9 cellular contexts compared by ENCODE assay signal in the genomic region with DNA sequence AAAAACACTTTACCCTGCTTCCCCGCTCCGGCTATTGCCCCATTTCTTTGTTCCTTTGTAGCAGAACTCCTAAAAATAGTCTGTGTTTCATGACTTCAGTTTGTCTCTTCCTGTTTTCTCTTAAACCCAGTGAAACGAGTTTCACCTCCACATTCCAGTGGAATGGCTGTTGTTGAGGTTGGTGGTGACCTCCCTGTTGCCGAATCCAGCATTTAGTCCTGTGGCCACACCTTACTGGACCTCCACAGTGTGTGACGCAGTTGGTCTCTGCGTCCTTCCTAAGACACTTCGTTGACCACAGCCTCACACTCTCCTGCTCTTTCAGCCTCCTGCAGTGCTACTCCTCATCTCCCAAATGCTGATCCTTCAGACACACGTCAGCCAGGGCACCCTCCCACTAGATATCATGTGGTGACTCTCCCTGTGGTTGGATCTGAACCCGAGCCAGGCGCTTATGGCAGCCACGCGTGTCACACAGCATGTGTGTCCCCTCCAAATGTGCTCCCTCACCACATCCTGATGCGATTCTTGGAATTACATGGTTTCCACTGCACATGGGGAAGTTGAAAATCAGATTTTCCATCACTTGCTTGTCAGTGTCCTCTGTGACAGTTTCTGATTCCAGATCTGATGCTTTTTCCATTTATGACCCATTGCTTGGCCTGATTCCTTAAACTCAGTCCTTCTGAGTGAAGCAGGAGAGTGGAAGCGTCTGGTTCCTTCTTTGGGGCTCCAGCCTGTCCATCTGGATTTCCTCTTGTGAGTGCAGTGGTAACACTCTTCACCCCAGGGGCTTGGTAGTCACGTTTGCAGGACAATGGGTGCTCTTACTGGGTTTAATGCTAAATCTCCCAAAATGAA.
DNase-seq lines count a peak whose midpoint lies in the region; ATAC-seq and TF ChIP-seq lines count a peak whose summit lies in the region.
"Had no signal": no experiment of that assay in that cellular context is flagged by ENCODE, and none has a peak within 500 bp of the region (broad histone marks: within the 10 kb centered on the region; RNA-seq: fewer than 3 reads in every experiment).

No MANE protein-coding gene starts in this region.

- H3K36me3 ChIP-seq in upper lobe of right lung, result no peaks in the 10 kb centered on the region

- H3K4me1 ChIP-seq in right cardiac atrium (ENCODE audit: control insufficient read depth, insufficient read depth, low read length) (peaks cover 12% of the 10 kb centered on the region), upper lobe of right lung (peaks cover 34% of the 10 kb centered on the region)

- DNase-seq in activated T-cell treated with anti-CD3 and anti-CD28 coated beads, Interleukin-2, amount 50 U/mL, for 24 hours, result no peak
- DNase-seq in activated T-cell treated with anti-CD3 and anti-CD28 coated beads for 4 hours (no peak), right cardiac atrium (peak in 2 of 3 donors; percentile 35 to 55), upper lobe of right lung (peak; percentile 71), mucosa of gallbladder (ENCODE audit: low spot score) (no peak)
- peak; percentile 70 for DNase-seq in activated CD8-positive, alpha-beta T cell treated with anti-CD3 and anti-CD28 coated beads for 36 hours

- no peaks in the 10 kb centered on the region for H3K9me3 Mint-ChIP-seq in activated T-cell treated with anti-CD3 and anti-CD28 coated beads, Interleukin-2, amount 50 U/mL, for 24 hours
- H3K9me3 Mint-ChIP-seq in activated CD8-positive, alpha-beta T cell treated with anti-CD3 and anti-CD28 coated beads for 36 hours, result no peaks in the 10 kb centered on the region

- 68% methylated on average over 15 of the region's 15 CpGs for WGBS in right cardiac atrium

- no peak overlapping the region for H3K4me3 Mint-ChIP-seq in activated T-cell treated with anti-CD3 and anti-CD28 coated beads, Interleukin-2, amount 50 U/mL, for 24 hours
- no peak overlapping the region for H3K4me3 Mint-ChIP-seq in activated CD8-positive, alpha-beta T cell treated with anti-CD3 and anti-CD28 coated beads for 36 hours

- POLR2A ChIA-PET in activated CD8-positive, alpha-beta T cell treated with anti-CD3 and anti-CD28 coated beads for 36 hours (lab: Charles Lee), result no interaction called here

- CTCF ChIA-PET in activated CD8-positive, alpha-beta T cell treated with anti-CD3 and anti-CD28 coated beads for 36 hours (lab: Charles Lee), result interaction anchor here (1.2 kb wide), 1 partner anchor 71 kb away, joined by 4 read pairs; no protein-coding TSS in a partner anchor

- H3K27ac Mint-ChIP-seq in activated T-cell treated with anti-CD3 and anti-CD28 coated beads, Interleukin-2, amount 50 U/mL, for 24 hours, result peak overlapping the region; percentile 19
- peak overlapping the region; percentile 89 for H3K27ac Mint-ChIP-seq in activated CD8-positive, alpha-beta T cell treated with anti-CD3 and anti-CD28 coated beads for 36 hours

- no peak for TF ChIP-seq CTCF in activated CD8-positive, alpha-beta T cell treated with anti-CD3 and anti-CD28 coated beads for 36 hours (IDR thresholded peaks at IDR 0.05)
- TF ChIP-seq CTCF in upper lobe of right lung (IDR thresholded peaks at IDR 0.05), result no peak

- H3K27me3 Mint-ChIP-seq in activated T-cell treated with anti-CD3 and anti-CD28 coated beads, Interleukin-2, amount 50 U/mL, for 24 hours, result no peaks in the 10 kb centered on the region
- no peaks in the 10 kb centered on the region for H3K27me3 Mint-ChIP-seq in activated CD8-positive, alpha-beta T cell treated with anti-CD3 and anti-CD28 coated beads for 36 hours

- intact Hi-C loops in activated CD8-positive, alpha-beta T cell treated with anti-CD3 and anti-CD28 coated beads for 36 hours (cut with micrococcal nuclease), result no loop called here
- intact Hi-C loops in right cardiac atrium (cut with DNase I) (no loop called here), upper lobe of right lung (cut with DNase I) (no loop called here)

- ATAC-seq in activated CD8-positive, alpha-beta T cell treated with anti-CD3 and anti-CD28 coated beads for 36 hours, result peak; percentile 8
- ATAC-seq in right cardiac atrium, result peak; percentile 23 to 37
- ATAC-seq in upper lobe of right lung, result peak; percentile 68
- ATAC-seq in HG03159 (IDR thresholded peaks at IDR 0.05; ENCODE audit: unreplicated experiment), result no peak
- ATAC-seq in HG02938 (IDR thresholded peaks at IDR 0.05; ENCODE audit: unreplicated experiment), result no peak

- no peak overlapping the region for H3K4me3 ChIP-seq in right cardiac atrium (ENCODE audit: low read length)
- no peak overlapping the region for H3K4me3 ChIP-seq in upper lobe of right lung

- H3K36me3 Mint-ChIP-seq in activated T-cell treated with anti-CD3 and anti-CD28 coated beads, Interleukin-2, amount 50 U/mL, for 24 hours (ENCODE audit: low read depth), result peaks cover 17% of the 10 kb centered on the region
- H3K36me3 Mint-ChIP-seq in activated CD8-positive, alpha-beta T cell treated with anti-CD3 and anti-CD28 coated beads for 36 hours (ENCODE audit: low read depth), result peaks cover 16% of the 10 kb centered on the region

- H3K4me1 Mint-ChIP-seq in activated T-cell treated with anti-CD3 and anti-CD28 coated beads, Interleukin-2, amount 50 U/mL, for 24 hours (ENCODE audit: low read depth), result peaks cover 64% of the 10 kb centered on the region
- peaks cover 71% of the 10 kb centered on the region for H3K4me1 Mint-ChIP-seq in activated CD8-positive, alpha-beta T cell treated with anti-CD3 and anti-CD28 coated beads for 36 hours (ENCODE audit: low read depth)

- H3K27me3 ChIP-seq in right cardiac atrium (ENCODE audit: control insufficient read depth, insufficient read depth), result no peaks in the 10 kb centered on the region
- H3K27me3 ChIP-seq in upper lobe of right lung, result no peaks in the 10 kb centered on the region

- peak overlapping the region; percentile 6 for H3K27ac ChIP-seq in right cardiac atrium (ENCODE audit: low read length)
- peak overlapping the region; percentile 75 for H3K27ac ChIP-seq in upper lobe of right lung
- H3K27ac ChIP-seq: VCaP had no signal

- H3K9me3 ChIP-seq in right cardiac atrium (ENCODE audit: control insufficient read depth, low read length) (no peaks in the 10 kb centered on the region), upper lobe of right lung (no peaks in the 10 kb centered on the region)

Comparison
In these comparisons a context has a peak if more than half of its experiments do, and no peak if none do; other contexts are left out.
1. DNase-seq: peak in activated CD8-positive, alpha-beta T cell treated with anti-CD3 and anti-CD28 coated beads for 36 hours (single experiment), right cardiac atrium (2 of 3) and upper lobe of right lung (single experiment); none in activated T-cell treated with anti-CD3 and anti-CD28 coated beads, Interleukin-2, amount 50 U/mL, for 24 hours (single experiment), activated T-cell treated with anti-CD3 and anti-CD28 coated beads for 4 hours (single experiment) and mucosa of gallbladder (single experiment).
2. ATAC-seq: peak in activated CD8-positive, alpha-beta T cell treated with anti-CD3 and anti-CD28 coated beads for 36 hours (single experiment), right cardiac atrium (2 of 2) and upper lobe of right lung (single experiment); none in HG03159 (single experiment) and HG02938 (single experiment).